22 cellular contexts compared by ENCODE assay signal in the genomic region with DNA sequence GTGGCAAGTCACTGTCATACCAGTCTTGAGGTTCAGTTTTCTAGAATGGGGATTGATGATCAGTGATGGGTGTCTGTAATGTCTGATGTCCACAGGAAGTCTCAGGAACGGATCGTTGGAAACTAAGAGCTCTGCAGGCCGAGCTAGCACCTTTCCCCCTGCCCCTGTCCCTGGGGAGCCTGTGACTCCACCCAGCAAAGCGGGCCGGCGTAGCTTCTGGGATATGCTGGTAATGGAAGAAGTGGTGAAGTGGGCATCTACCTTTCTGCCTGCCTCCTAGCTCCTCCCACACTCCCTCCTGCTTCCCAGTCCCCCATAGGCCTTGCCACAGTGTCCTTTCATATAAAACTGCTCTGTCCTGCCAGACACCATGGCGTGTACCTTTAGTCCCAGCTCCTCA. TPM values are rescaled to one million over a fixed set of nuclear protein-coding genes. Genes with fewer than 3 reads are reported as not detected.
A peak's percentile ranks its signal among the peaks of the same experiment; 100 is the strongest.
DNase-seq lines count a peak whose midpoint lies in the region; ATAC-seq and TF ChIP-seq lines count a peak whose summit lies in the region.
"Had no signal": no experiment of that assay in that cellular context is flagged by ENCODE, and none has a peak within 500 bp of the region (broad histone marks: within the 10 kb centered on the region; RNA-seq: fewer than 3 reads in every experiment).

No MANE protein-coding gene starts in this region.

- H3K9me3 ChIP-seq in adrenal gland (replicated peaks in 1 of 3): no peaks in the 10 kb centered on the region
- no peaks in the 10 kb centered on the region for H3K9me3 ChIP-seq in spleen
- H3K9me3 ChIP-seq: A549, lower lobe of right lung, MG63 had no signal

- WGBS in adrenal gland, 4 donors: 87 to 90% (median 89%) methylated on average over 5 to 7 of the region's 7 CpGs
- WGBS in spleen, 5 donors: 87 to 94% (median 91%) methylated on average over 7 of the region's 7 CpGs

- POLR2A ChIA-PET in activated CD8-positive, alpha-beta T cell treated with anti-CD3 and anti-CD28 coated beads, Interleukin-2, amount 10 ng/mL, durations not matched to agents 7 days and 5 days (lab: Charles Lee): no interaction called here
- POLR2A ChIA-PET in activated CD8-positive, alpha-beta T cell treated with anti-CD3 and anti-CD28 coated beads for 36 hours (lab: Charles Lee): interaction anchor here (0.9 to 1.7 kb wide), 2 partner anchors 14 to 55 kb away, joined by 3 to 4 read pairs; partner anchors contain the start of gene HYI

- peaks cover 0 to 56% of the 10 kb centered on the region in 2 donors for H3K36me3 ChIP-seq in adrenal gland (replicated peaks in 1 of 2)
- H3K36me3 ChIP-seq in spleen: peaks cover 0 to 100% (median 71%) of the 10 kb centered on the region in 6 donors

- H3K27ac ChIP-seq in adrenal gland (no peak overlapping the region), spleen (no peak overlapping the region)
- H3K27ac ChIP-seq: A549, epithelial cell of prostate, lower lobe of right lung had no signal

- H3K4me1 Mint-ChIP-seq in activated CD8-positive, alpha-beta T cell treated with anti-CD3 and anti-CD28 coated beads, Interleukin-2, amount 10 ng/mL, durations not matched to agents 7 days and 5 days (ENCODE audit: low read depth): no peaks in the 10 kb centered on the region
- H3K4me1 Mint-ChIP-seq in activated CD8-positive, alpha-beta T cell treated with anti-CD3 and anti-CD28 coated beads for 36 hours (ENCODE audit: low read depth): no peaks in the 10 kb centered on the region
- H3K4me1 Mint-ChIP-seq: activated CD4-positive, alpha-beta T cell treated with anti-CD3 and anti-CD28 coated beads for 36 hours had no signal

- DNase-seq in activated CD8-positive, alpha-beta T cell treated with anti-CD3 and anti-CD28 coated beads, Interleukin-2, amount 10 ng/mL, durations not matched to agents 7 days and 5 days: no peak
- DNase-seq in activated CD8-positive, alpha-beta T cell treated with anti-CD3 and anti-CD28 coated beads for 36 hours: no peak
- DNase-seq in NCI-H128 (lab: John Stamatoyannopoulos, UW; ENCODE audit: unreplicated experiment) (peak; percentile 60), adrenal gland (peak in 4 of 7 donors; percentile 7 to 29 (median 14)), spleen (peak; percentile 54), NCI-H146 treated with DMSO at 0.1 percent for 48 hours (lab: John Stamatoyannopoulos, UW; ENCODE audit: unreplicated experiment) (no peak), globus pallidus (ENCODE audit: low spot score) (no peak)
- DNase-seq: activated CD4-positive, alpha-beta T cell treated with anti-CD3 and anti-CD28 coated beads for 36 hours; activated gamma-delta T cell treated with Interleukin-2 at 50 U/mL for 16 hours; GF-D8; lower lobe of right lung; MG63; NCI-H2081 treated with DMSO at 0.1 percent for 48 hours; NCI-H748 treated with DMSO at 0.1 percent for 48 hours; nucleus accumbens; retina; stimulated activated CD8-positive, alpha-beta memory T cell treated with anti-CD3 and anti-CD28 coated beads, Interleukin-4, amount 100 ng/mL, for 48 hours; substantia nigra had no signal

- H3K27me3 Mint-ChIP-seq in activated CD8-positive, alpha-beta T cell treated with anti-CD3 and anti-CD28 coated beads, Interleukin-2, amount 10 ng/mL, durations not matched to agents 7 days and 5 days (ENCODE audit: low read depth): no peaks in the 10 kb centered on the region
- no peaks in the 10 kb centered on the region for H3K27me3 Mint-ChIP-seq in activated CD8-positive, alpha-beta T cell treated with anti-CD3 and anti-CD28 coated beads for 36 hours
- H3K27me3 Mint-ChIP-seq: activated CD4-positive, alpha-beta T cell treated with anti-CD3 and anti-CD28 coated beads for 36 hours had no signal

- H3K4me3 Mint-ChIP-seq in activated CD8-positive, alpha-beta T cell treated with anti-CD3 and anti-CD28 coated beads, Interleukin-2, amount 10 ng/mL, durations not matched to agents 7 days and 5 days: no peak overlapping the region
- H3K4me3 Mint-ChIP-seq in activated CD8-positive, alpha-beta T cell treated with anti-CD3 and anti-CD28 coated beads for 36 hours: no peak overlapping the region
- H3K4me3 Mint-ChIP-seq: activated CD4-positive, alpha-beta T cell treated with anti-CD3 and anti-CD28 coated beads for 36 hours had no signal

- no peak for TF ChIP-seq POLR2A in adrenal gland (IDR thresholded peaks at IDR 0.05)
- TF ChIP-seq POLR2A in spleen (IDR thresholded peaks at IDR 0.05): no peak

- peaks cover 22% of the 10 kb centered on the region for H3K36me3 Mint-ChIP-seq in activated CD8-positive, alpha-beta T cell treated with anti-CD3 and anti-CD28 coated beads, Interleukin-2, amount 10 ng/mL, durations not matched to agents 7 days and 5 days (ENCODE audit: low read depth)
- peaks cover 13% of the 10 kb centered on the region for H3K36me3 Mint-ChIP-seq in activated CD8-positive, alpha-beta T cell treated with anti-CD3 and anti-CD28 coated beads for 36 hours (ENCODE audit: low read depth)

- H3K4me3 ChIP-seq in adrenal gland (no peak overlapping the region), spleen (no peak overlapping the region)
- H3K4me3 ChIP-seq: A549, lower lobe of right lung, MG63 had no signal

- H3K27me3 ChIP-seq in adrenal gland: no peaks in the 10 kb centered on the region
- H3K27me3 ChIP-seq in spleen (replicated peaks in 1 of 7): no peaks in the 10 kb centered on the region
- H3K27me3 ChIP-seq: MG63 had no signal

- no peak for TF ChIP-seq CTCF in activated CD8-positive, alpha-beta T cell treated with anti-CD3 and anti-CD28 coated beads for 36 hours (IDR thresholded peaks at IDR 0.05)
- TF ChIP-seq CTCF in adrenal gland (IDR thresholded peaks at IDR 0.05) (no peak), spleen (IDR thresholded peaks at IDR 0.05 in 8 of 11, conservative IDR thresholded peaks at IDR 0.05 in 3 of 11) (no peak)

- H3K9me3 Mint-ChIP-seq in activated CD8-positive, alpha-beta T cell treated with anti-CD3 and anti-CD28 coated beads, Interleukin-2, amount 10 ng/mL, durations not matched to agents 7 days and 5 days (ENCODE audit: insufficient read depth): no peaks in the 10 kb centered on the region
- no peaks in the 10 kb centered on the region for H3K9me3 Mint-ChIP-seq in activated CD8-positive, alpha-beta T cell treated with anti-CD3 and anti-CD28 coated beads for 36 hours

- peak overlapping the region; percentile 6 for H3K27ac Mint-ChIP-seq in activated CD8-positive, alpha-beta T cell treated with anti-CD3 and anti-CD28 coated beads, Interleukin-2, amount 10 ng/mL, durations not matched to agents 7 days and 5 days
- H3K27ac Mint-ChIP-seq in activated CD8-positive, alpha-beta T cell treated with anti-CD3 and anti-CD28 coated beads for 36 hours: no peak overlapping the region
- H3K27ac Mint-ChIP-seq: activated CD4-positive, alpha-beta T cell treated with anti-CD3 and anti-CD28 coated beads for 36 hours had no signal

- ATAC-seq in activated CD8-positive, alpha-beta T cell treated with anti-CD3 and anti-CD28 coated beads, Interleukin-2, amount 10 ng/mL, durations not matched to agents 7 days and 5 days: no peak
- ATAC-seq in activated CD8-positive, alpha-beta T cell treated with anti-CD3 and anti-CD28 coated beads for 36 hours: no peak
- no peak for ATAC-seq in HG02938 (IDR thresholded peaks at IDR 0.05; ENCODE audit: unreplicated experiment)
- ATAC-seq: A549; activated CD4-positive, alpha-beta T cell treated with anti-CD3 and anti-CD28 coated beads for 36 hours; lower lobe of right lung had no signal

- H3K4me1 ChIP-seq in adrenal gland (replicated peaks in 1 of 2) (peaks cover 0 to 6% of the 10 kb centered on the region in 2 donors), spleen (peaks cover 0 to 17% (median 0%) of the 10 kb centered on the region in 6 donors)
- H3K4me1 ChIP-seq: A549 had no signal

- intact Hi-C loops in activated CD8-positive, alpha-beta T cell treated with anti-CD3 and anti-CD28 coated beads for 36 hours (cut with micrococcal nuclease): no loop called here
- intact Hi-C loops in adrenal gland (cut with DNase I) (no loop called here), spleen (cut with DNase I; ENCODE audit: low total_unique reads) (no loop called here)

- CTCF ChIA-PET in activated CD8-positive, alpha-beta T cell treated with anti-CD3 and anti-CD28 coated beads, Interleukin-2, amount 10 ng/mL, durations not matched to agents 7 days and 5 days (lab: Charles Lee): no interaction called here
- CTCF ChIA-PET in activated CD8-positive, alpha-beta T cell treated with anti-CD3 and anti-CD28 coated beads for 36 hours (lab: Charles Lee): interaction anchor here (0.7 kb wide), 1 partner anchor 26 kb away, joined by 3 read pairs; no protein-coding TSS in a partner anchor

RNA-seq across cellular contexts. Expression of gene HYI, which starts 13.4 kb away (rescaled TPM):
- total RNA-seq in activated CD8-positive, alpha-beta T cell treated with anti-CD3 and anti-CD28 coated beads, Interleukin-2, amount 10 ng/mL, durations not matched to agents 7 days and 5 days: 1 to 10 TPM; 8.4 to 9.5 TPM
- total RNA-seq in activated CD8-positive, alpha-beta T cell treated with anti-CD3 and anti-CD28 coated beads for 36 hours: 1 to 10 TPM; 4.1 to 5.6 TPM
- total RNA-seq in adrenal gland: 10 to 100 TPM; 40.6 to 66.5 (median 51.9) TPM
- 100 to 1,000 TPM in 2 of 3 donors, 10 to 100 TPM in 1; 24.7 to 209 (median 138) TPM for polyA plus RNA-seq in adrenal gland
- 10 to 100 TPM; 24.2 to 47.3 (median 38.6) TPM for total RNA-seq in spleen
- polyA plus RNA-seq in spleen: 10 to 100 TPM; 23.2 to 67.2 (median 59.9) TPM
- total RNA-seq: OCI-LY7 had no signal

RNA-seq across cellular contexts. Expression of gene SZT2, which starts 50.7 kb away (rescaled TPM):
- 10 to 100 TPM; 57.2 to 58.3 TPM for total RNA-seq in activated CD8-positive, alpha-beta T cell treated with anti-CD3 and anti-CD28 coated beads, Interleukin-2, amount 10 ng/mL, durations not matched to agents 7 days and 5 days
- total RNA-seq in activated CD8-positive, alpha-beta T cell treated with anti-CD3 and anti-CD28 coated beads for 36 hours: 10 to 100 TPM; 30.1 to 33.3 TPM
- 10 to 100 TPM; 24.7 to 62.3 (median 40.8) TPM for total RNA-seq in adrenal gland
- 100 to 1,000 TPM in 1 of 3 donors, 10 to 100 TPM in 2; 12.2 to 106 (median 33.3) TPM for polyA plus RNA-seq in adrenal gland
- 100 to 1,000 TPM in 3 of 7 donors, 10 to 100 TPM in 4; 64.7 to 115 (median 75.7) TPM for total RNA-seq in spleen
- polyA plus RNA-seq in spleen: 10 to 100 TPM in 2 of 3 donors, 1 to 10 TPM in 1; 9.4 to 35.6 (median 16.7) TPM

RNA-seq across cellular contexts. Expression of gene MED8, which starts 50.8 kb away (rescaled TPM):
- total RNA-seq in activated CD8-positive, alpha-beta T cell treated with anti-CD3 and anti-CD28 coated beads, Interleukin-2, amount 10 ng/mL, durations not matched to agents 7 days and 5 days: 10 to 100 TPM; 33.1 to 35.1 TPM
- 10 to 100 TPM; 33.5 to 34.5 TPM for total RNA-seq in activated CD8-positive, alpha-beta T cell treated with anti-CD3 and anti-CD28 coated beads for 36 hours
- total RNA-seq in adrenal gland: 10 to 100 TPM; 17.3 to 38.1 (median 32.3) TPM
- polyA plus RNA-seq in adrenal gland: 10 to 100 TPM; 26.2 to 58.3 (median 30.0) TPM
- total RNA-seq in spleen: 10 to 100 TPM; 24.8 to 38.3 (median 30.5) TPM
- 10 to 100 TPM; 18.3 to 23.8 (median 22.3) TPM for polyA plus RNA-seq in spleen

Comparison
In these comparisons a context has a peak if more than half of its experiments do, and no peak if none do; other contexts are left out.
1. DNase-seq: peak in NCI-H128 (single experiment), adrenal gland (4 of 7) and spleen (single experiment); none in activated CD8-positive, alpha-beta T cell treated with anti-CD3 and anti-CD28 coated beads, Interleukin-2, amount 10 ng/mL, durations not matched to agents 7 days and 5 days (single experiment), activated CD8-positive, alpha-beta T cell treated with anti-CD3 and anti-CD28 coated beads for 36 hours (single experiment), NCI-H146 treated with DMSO at 0.1 percent for 48 hours (single experiment) and globus pallidus (single experiment).